In the genomic region with DNA sequence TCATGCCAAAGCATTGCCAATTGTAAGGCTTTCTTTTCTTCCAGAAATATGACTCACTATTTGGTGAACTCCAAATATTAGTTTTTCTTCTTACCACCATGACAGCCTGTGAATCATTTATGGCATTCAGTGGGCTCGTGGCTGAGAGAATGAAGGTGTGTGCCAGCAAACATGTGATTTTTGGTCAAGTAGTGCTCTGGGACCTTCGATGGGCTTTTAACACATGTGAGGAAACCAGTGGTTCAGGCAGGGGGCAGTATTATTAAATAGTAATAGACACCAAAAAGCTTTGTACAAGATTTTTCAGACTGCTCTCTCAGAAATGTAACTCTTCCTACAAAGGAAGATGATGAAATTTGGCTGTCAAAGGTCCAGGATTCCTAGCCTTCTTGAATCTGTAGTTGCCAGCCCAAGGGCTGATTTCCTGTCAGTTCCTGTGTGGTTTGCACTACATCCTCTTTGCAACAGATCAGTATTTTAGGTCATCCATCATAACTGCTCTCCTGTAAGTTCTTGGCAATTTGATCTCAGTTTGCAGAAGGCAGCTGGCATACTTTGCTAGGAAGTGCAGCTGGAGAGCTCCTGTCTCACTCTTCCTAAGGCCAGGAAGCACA, we compare ENCODE assay signal across 1 cellular context.
TF ChIP-seq lines count a peak whose summit lies in the region.

No MANE protein-coding gene starts in this region.

TF ChIP-seq in HepG2, 621 proteins besides CTCF, POLR2A, EP300 and RAD21 (continued from another document and continues in another):
- TF ChIP-seq, protein P1, sequence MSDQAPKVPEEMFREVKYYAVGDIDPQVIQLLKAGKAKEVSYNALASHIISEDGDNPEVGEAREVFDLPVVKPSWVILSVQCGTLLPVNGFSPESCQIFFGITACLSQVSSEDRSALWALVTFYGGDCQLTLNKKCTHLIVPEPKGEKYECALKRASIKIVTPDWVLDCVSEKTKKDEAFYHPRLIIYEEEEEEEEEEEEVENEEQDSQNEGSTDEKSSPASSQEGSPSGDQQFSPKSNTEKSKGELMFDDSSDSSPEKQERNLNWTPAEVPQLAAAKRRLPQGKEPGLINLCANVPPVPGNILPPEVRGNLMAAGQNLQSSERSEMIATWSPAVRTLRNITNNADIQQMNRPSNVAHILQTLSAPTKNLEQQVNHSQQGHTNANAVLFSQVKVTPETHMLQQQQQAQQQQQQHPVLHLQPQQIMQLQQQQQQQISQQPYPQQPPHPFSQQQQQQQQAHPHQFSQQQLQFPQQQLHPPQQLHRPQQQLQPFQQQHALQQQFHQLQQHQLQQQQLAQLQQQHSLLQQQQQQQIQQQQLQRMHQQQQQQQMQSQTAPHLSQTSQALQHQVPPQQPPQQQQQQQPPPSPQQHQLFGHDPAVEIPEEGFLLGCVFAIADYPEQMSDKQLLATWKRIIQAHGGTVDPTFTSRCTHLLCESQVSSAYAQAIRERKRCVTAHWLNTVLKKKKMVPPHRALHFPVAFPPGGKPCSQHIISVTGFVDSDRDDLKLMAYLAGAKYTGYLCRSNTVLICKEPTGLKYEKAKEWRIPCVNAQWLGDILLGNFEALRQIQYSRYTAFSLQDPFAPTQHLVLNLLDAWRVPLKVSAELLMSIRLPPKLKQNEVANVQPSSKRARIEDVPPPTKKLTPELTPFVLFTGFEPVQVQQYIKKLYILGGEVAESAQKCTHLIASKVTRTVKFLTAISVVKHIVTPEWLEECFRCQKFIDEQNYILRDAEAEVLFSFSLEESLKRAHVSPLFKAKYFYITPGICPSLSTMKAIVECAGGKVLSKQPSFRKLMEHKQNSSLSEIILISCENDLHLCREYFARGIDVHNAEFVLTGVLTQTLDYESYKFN (CRISPR knock-in tag; conservative IDR thresholded peaks at IDR 0.05): 0 out of 2 replicates have a peak, but pooled peaks have one; percentile 20
- TF ChIP-seq FOSL2 (CRISPR knock-in tag; IDR thresholded peaks at IDR 0.05) (peak; percentile 86), DNMT1 (CRISPR knock-in tag; IDR thresholded peaks at IDR 0.05) (no peak), XRCC5 (optimal IDR thresholded peaks at IDR 0.05; ENCODE audit: low read length) (peak; percentile 39), HMG20A (CRISPR knock-in tag; IDR thresholded peaks at IDR 0.05; ENCODE audit: borderline replicate concordance) (peak; percentile 20; the same call in 1 of the 2 replicates), ZSCAN9 (CRISPR knock-in tag; IDR thresholded peaks at IDR 0.05; ENCODE audit: borderline replicate concordance) (peak; percentile 49; the same call in 1 of the 2 replicates), FOSL1 (CRISPR knock-in tag; IDR thresholded peaks at IDR 0.05; ENCODE audit: borderline replicate concordance) (peak; percentile 11; the same call in 1 of the 2 replicates), HMGA1 (CRISPR knock-in tag; conservative IDR thresholded peaks at IDR 0.05) (no peak), NR2F6 (IDR thresholded peaks at IDR 0.05) (no peak), NR2F6 (CRISPR knock-in tag; IDR thresholded peaks at IDR 0.05) (0 out of 2 replicates have a peak, but pooled peaks have one; percentile 5), STAG1 (CRISPR knock-in tag; IDR thresholded peaks at IDR 0.05) (peak; percentile 3; the same call in 1 of the 2 replicates), CHCHD3 (CRISPR knock-in tag; IDR thresholded peaks at IDR 0.05) (no peak), ETV5 (CRISPR knock-in tag; IDR thresholded peaks at IDR 0.05; ENCODE audit: borderline replicate concordance) (peak; percentile 26; the same call in 1 of the 2 replicates), SRF (IDR thresholded peaks at IDR 0.05; ENCODE audit: low read depth, low read length) (no peak), ZNF644 (CRISPR knock-in tag; IDR thresholded peaks at IDR 0.05; ENCODE audit: low read depth) (peak; percentile 37; the same call in 1 of the 2 replicates), GATAD2A (CRISPR knock-in tag; IDR thresholded peaks at IDR 0.05) (peak; percentile 51), MXI1 (IDR thresholded peaks at IDR 0.05; ENCODE audit: borderline replicate concordance, low read depth, low read length) (peak; percentile 22; the same call in 1 of the 3 replicates)
- TF ChIP-seq, protein P2, sequence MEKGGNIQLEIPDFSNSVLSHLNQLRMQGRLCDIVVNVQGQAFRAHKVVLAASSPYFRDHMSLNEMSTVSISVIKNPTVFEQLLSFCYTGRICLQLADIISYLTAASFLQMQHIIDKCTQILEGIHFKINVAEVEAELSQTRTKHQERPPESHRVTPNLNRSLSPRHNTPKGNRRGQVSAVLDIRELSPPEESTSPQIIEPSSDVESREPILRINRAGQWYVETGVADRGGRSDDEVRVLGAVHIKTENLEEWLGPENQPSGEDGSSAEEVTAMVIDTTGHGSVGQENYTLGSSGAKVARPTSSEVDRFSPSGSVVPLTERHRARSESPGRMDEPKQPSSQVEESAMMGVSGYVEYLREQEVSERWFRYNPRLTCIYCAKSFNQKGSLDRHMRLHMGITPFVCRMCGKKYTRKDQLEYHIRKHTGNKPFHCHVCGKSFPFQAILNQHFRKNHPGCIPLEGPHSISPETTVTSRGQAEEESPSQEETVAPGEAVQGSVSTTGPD (CRISPR knock-in tag; IDR thresholded peaks at IDR 0.05): peak; percentile 93
- TF ChIP-seq, protein P3, sequence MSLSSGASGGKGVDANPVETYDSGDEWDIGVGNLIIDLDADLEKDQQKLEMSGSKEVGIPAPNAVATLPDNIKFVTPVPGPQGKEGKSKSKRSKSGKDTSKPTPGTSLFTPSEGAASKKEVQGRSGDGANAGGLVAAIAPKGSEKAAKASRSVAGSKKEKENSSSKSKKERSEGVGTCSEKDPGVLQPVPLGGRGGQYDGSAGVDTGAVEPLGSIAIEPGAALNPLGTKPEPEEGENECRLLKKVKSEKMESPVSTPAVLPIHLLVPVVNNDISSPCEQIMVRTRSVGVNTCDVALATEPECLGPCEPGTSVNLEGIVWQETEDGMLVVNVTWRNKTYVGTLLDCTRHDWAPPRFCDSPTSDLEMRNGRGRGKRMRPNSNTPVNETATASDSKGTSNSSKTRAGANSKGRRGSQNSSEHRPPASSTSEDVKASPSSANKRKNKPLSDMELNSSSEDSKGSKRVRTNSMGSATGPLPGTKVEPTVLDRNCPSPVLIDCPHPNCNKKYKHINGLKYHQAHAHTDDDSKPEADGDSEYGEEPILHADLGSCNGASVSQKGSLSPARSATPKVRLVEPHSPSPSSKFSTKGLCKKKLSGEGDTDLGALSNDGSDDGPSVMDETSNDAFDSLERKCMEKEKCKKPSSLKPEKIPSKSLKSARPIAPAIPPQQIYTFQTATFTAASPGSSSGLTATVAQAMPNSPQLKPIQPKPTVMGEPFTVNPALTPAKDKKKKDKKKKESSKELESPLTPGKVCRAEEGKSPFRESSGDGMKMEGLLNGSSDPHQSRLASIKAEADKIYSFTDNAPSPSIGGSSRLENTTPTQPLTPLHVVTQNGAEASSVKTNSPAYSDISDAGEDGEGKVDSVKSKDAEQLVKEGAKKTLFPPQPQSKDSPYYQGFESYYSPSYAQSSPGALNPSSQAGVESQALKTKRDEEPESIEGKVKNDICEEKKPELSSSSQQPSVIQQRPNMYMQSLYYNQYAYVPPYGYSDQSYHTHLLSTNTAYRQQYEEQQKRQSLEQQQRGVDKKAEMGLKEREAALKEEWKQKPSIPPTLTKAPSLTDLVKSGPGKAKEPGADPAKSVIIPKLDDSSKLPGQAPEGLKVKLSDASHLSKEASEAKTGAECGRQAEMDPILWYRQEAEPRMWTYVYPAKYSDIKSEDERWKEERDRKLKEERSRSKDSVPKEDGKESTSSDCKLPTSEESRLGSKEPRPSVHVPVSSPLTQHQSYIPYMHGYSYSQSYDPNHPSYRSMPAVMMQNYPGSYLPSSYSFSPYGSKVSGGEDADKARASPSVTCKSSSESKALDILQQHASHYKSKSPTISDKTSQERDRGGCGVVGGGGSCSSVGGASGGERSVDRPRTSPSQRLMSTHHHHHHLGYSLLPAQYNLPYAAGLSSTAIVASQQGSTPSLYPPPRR (CRISPR knock-in tag; IDR thresholded peaks at IDR 0.05; ENCODE audit: borderline replicate concordance): no peak
- TF ChIP-seq, protein P4, sequence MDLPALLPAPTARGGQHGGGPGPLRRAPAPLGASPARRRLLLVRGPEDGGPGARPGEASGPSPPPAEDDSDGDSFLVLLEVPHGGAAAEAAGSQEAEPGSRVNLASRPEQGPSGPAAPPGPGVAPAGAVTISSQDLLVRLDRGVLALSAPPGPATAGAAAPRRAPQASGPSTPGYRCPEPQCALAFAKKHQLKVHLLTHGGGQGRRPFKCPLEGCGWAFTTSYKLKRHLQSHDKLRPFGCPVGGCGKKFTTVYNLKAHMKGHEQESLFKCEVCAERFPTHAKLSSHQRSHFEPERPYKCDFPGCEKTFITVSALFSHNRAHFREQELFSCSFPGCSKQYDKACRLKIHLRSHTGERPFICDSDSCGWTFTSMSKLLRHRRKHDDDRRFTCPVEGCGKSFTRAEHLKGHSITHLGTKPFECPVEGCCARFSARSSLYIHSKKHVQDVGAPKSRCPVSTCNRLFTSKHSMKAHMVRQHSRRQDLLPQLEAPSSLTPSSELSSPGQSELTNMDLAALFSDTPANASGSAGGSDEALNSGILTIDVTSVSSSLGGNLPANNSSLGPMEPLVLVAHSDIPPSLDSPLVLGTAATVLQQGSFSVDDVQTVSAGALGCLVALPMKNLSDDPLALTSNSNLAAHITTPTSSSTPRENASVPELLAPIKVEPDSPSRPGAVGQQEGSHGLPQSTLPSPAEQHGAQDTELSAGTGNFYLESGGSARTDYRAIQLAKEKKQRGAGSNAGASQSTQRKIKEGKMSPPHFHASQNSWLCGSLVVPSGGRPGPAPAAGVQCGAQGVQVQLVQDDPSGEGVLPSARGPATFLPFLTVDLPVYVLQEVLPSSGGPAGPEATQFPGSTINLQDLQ (CRISPR knock-in tag; IDR thresholded peaks at IDR 0.05): no peak
- TF ChIP-seq, protein P5, sequence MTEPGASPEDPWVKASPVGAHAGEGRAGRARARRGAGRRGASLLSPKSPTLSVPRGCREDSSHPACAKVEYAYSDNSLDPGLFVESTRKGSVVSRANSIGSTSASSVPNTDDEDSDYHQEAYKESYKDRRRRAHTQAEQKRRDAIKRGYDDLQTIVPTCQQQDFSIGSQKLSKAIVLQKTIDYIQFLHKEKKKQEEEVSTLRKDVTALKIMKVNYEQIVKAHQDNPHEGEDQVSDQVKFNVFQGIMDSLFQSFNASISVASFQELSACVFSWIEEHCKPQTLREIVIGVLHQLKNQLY (CRISPR knock-in tag; IDR thresholded peaks at IDR 0.05): 0 out of 2 replicates have a peak, but pooled peaks have one; percentile 53
- TF ChIP-seq, protein P6, sequence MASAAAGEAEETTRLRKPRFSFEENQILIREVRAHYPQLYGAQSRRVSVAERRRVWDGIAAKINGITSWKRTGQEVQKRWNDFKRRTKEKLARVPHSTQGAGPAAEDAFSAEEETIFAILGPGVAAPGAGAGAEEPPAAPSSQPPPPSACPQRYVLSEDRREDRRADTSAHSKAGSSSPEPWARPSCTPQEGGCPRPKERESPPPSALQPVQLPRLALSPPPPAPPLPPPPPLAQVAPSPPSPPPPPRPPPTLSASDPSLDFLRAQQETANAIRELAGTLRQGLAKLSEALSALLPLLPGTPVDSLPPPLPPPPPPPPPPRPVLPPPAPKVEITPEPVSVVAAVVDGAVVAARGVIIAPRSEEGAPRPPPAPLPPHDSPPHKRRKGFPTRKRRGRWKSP (CRISPR knock-in tag; IDR thresholded peaks at IDR 0.05): no peak
- TF ChIP-seq, protein P7, sequence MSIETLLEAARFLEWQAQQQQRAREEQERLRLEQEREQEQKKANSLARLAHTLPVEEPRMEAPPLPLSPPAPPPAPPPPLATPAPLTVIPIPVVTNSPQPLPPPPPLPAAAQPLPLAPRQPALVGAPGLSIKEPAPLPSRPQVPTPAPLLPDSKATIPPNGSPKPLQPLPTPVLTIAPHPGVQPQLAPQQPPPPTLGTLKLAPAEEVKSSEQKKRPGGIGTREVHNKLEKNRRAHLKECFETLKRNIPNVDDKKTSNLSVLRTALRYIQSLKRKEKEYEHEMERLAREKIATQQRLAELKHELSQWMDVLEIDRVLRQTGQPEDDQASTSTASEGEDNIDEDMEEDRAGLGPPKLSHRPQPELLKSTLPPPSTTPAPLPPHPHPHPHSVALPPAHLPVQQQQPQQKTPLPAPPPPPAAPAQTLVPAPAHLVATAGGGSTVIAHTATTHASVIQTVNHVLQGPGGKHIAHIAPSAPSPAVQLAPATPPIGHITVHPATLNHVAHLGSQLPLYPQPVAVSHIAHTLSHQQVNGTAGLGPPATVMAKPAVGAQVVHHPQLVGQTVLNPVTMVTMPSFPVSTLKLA (IDR thresholded peaks at IDR 0.05): peak; percentile 72
- TF ChIP-seq, protein P8, sequence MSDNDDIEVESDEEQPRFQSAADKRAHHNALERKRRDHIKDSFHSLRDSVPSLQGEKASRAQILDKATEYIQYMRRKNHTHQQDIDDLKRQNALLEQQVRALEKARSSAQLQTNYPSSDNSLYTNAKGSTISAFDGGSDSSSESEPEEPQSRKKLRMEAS (IDR thresholded peaks at IDR 0.05): peak; percentile 53; the same call in 1 of the 2 replicates
- TF ChIP-seq, protein P9, sequence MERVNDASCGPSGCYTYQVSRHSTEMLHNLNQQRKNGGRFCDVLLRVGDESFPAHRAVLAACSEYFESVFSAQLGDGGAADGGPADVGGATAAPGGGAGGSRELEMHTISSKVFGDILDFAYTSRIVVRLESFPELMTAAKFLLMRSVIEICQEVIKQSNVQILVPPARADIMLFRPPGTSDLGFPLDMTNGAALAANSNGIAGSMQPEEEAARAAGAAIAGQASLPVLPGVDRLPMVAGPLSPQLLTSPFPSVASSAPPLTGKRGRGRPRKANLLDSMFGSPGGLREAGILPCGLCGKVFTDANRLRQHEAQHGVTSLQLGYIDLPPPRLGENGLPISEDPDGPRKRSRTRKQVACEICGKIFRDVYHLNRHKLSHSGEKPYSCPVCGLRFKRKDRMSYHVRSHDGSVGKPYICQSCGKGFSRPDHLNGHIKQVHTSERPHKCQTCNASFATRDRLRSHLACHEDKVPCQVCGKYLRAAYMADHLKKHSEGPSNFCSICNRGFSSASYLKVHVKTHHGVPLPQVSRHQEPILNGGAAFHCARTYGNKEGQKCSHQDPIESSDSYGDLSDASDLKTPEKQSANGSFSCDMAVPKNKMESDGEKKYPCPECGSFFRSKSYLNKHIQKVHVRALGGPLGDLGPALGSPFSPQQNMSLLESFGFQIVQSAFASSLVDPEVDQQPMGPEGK (CRISPR knock-in tag; IDR thresholded peaks at IDR 0.05): 0 out of 2 replicates have a peak, but pooled peaks have one; percentile 9
- TF ChIP-seq, protein P10, sequence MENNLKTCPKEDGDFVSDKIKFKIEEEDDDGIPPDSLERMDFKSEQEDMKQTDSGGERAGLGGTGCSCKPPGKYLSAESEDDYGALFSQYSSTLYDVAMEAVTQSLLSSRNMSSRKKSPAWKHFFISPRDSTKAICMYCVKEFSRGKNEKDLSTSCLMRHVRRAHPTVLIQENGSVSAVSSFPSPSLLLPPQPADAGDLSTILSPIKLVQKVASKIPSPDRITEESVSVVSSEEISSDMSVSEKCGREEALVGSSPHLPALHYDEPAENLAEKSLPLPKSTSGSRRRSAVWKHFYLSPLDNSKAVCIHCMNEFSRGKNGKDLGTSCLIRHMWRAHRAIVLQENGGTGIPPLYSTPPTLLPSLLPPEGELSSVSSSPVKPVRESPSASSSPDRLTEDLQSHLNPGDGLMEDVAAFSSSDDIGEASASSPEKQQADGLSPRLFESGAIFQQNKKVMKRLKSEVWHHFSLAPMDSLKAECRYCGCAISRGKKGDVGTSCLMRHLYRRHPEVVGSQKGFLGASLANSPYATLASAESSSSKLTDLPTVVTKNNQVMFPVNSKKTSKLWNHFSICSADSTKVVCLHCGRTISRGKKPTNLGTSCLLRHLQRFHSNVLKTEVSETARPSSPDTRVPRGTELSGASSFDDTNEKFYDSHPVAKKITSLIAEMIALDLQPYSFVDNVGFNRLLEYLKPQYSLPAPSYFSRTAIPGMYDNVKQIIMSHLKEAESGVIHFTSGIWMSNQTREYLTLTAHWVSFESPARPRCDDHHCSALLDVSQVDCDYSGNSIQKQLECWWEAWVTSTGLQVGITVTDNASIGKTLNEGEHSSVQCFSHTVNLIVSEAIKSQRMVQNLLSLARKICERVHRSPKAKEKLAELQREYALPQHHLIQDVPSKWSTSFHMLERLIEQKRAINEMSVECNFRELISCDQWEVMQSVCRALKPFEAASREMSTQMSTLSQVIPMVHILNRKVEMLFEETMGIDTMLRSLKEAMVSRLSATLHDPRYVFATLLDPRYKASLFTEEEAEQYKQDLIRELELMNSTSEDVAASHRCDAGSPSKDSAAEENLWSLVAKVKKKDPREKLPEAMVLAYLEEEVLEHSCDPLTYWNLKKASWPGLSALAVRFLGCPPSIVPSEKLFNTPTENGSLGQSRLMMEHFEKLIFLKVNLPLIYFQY (CRISPR knock-in tag; IDR thresholded peaks at IDR 0.05; ENCODE audit: borderline replicate concordance): 0 out of 2 replicates have a peak, but pooled peaks have one; percentile 14
